Comparison of ENCODE assay signal across 7 cellular contexts in the genomic region with DNA sequence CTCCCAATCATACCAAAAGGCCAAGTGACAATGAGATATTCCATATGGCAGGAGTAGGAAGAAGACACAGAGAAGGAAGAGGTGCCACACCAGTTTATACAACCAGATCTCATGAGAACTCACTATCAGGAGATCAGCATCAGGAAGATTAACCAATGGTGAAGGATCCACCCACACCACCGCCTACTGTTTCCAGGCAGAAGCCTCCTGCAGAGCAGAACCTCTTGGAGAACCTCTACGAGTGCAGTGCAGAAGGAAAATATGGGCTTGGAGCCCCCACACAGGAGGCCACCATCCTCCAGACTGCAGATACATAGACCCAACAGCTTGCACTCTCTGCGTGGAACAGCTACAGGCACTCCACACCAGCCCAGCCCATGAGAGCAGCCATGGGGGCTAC.
A peak's percentile ranks its signal among the peaks of the same experiment; 100 is the strongest.
DNase-seq lines count a peak whose midpoint lies in the region; ATAC-seq, FAIRE-seq and TF ChIP-seq lines count a peak whose summit lies in the region.
"Not testable (repeated sequence)": the region's sequence is repeated elsewhere in the genome, so short reads cannot be mapped to it uniquely, and the experiment has no call there.

No MANE protein-coding gene starts in this region.

- TF ChIP-seq POLR2A in K562 (conservative IDR thresholded peaks at IDR 0.05) = not testable (repeated sequence)

- H3K9ac ChIP-seq in DND-41 (ENCODE audit: low read depth, low read length); K562 (ENCODE audit: insufficient read depth in 1 of 2, low read depth in 2 of 2, low read length in 2 of 2): not testable (repeated sequence)

- BruUV-seq in A673 (replicated peaks; lab: Mats Ljungman, UMichigan); K562 (replicated peaks; lab: Mats Ljungman, UMichigan): not testable (repeated sequence)

- in situ Hi-C loops in K562 (cut with MboI) = not testable (repeated sequence)

- not testable (repeated sequence) for H3K27ac ChIP-seq in A673 (ENCODE audit: low read depth, low read length, poor library complexity, severe bottlenecking); DND-41 (ENCODE audit: low read length); K562 (ENCODE audit: extremely low read depth, low read depth, low read length)

- not testable (repeated sequence) for H3K9me1 ChIP-seq in K562 (ENCODE audit: control insufficient read depth, insufficient read depth, low read length)

- not testable (repeated sequence) for FAIRE-seq in K562 (lab: Jason Lieb, UNC)

- POLR2A ChIA-PET in A673 (lab: Charles Lee; ENCODE audit: low non-redundant PET); K562 (lab: Yijun Ruan, JAX): not testable (repeated sequence)

- intact Hi-C loops in A673 (cut with micrococcal nuclease; ENCODE audit: unreplicated experiment); K562 (cut with micrococcal nuclease); natural killer cell (cut with micrococcal nuclease): not testable (repeated sequence)

- CTCF ChIA-PET in A673 (lab: Charles Lee); K562 (lab: Yijun Ruan, JAX; ENCODE audit: low intra/inter-chr PET ratio): not testable (repeated sequence)

- not testable (repeated sequence) for H3K27me3 Mint-ChIP-seq in effector memory CD8-positive, alpha-beta T cell; immature natural killer cell (ENCODE audit: low read depth in 3 of 3); natural killer cell (ENCODE audit: low read depth in 2 of 2)

- H3K9me3 Mint-ChIP-seq in effector memory CD8-positive, alpha-beta T cell = peaks cover 0 to 19% of the 10 kb centered on the region in 2 donors
- H3K9me3 Mint-ChIP-seq in immature natural killer cell (peaks cover 0 to 14% (median 3%) of the 10 kb centered on the region in 6 donors), natural killer cell (peaks cover 0 to 15% of the 10 kb centered on the region in 2 donors)
- not testable (repeated sequence) for H3K9me3 Mint-ChIP-seq in stimulated activated effector memory CD8-positive, alpha-beta T cell treated with anti-CD3 and anti-CD28 coated beads, Interleukin-12 subunit alpha, Interleukin-12 subunit beta, amount 100 ng/mL, for 72 hours

- H3K4me3 ChIP-seq in A673 (ENCODE audit: low read depth, low read length, poor library complexity, severe bottlenecking); DND-41 (ENCODE audit: low read depth in 1 of 2, low read length in 2 of 2); K562: not testable (repeated sequence)

- H3K9me3 ChIP-seq in A673 (ENCODE audit: low read depth, low read length, poor library complexity, severe bottlenecking); DND-41 (ENCODE audit: insufficient read depth, low read length, severe bottlenecking); K562 (replicated peaks; ENCODE audit: control insufficient read depth, insufficient read depth, low read depth, low read length): not testable (repeated sequence)

- H3K4me3 Mint-ChIP-seq in effector memory CD8-positive, alpha-beta T cell = peak overlapping the region; percentile 2 to 64
- H3K4me3 Mint-ChIP-seq in immature natural killer cell (peak overlapping the region in 4 of 5 donors; percentile 31 to 57 (median 49)), natural killer cell (peak overlapping the region; percentile 70)
- H3K4me3 Mint-ChIP-seq in stimulated activated effector memory CD8-positive, alpha-beta T cell treated with anti-CD3 and anti-CD28 coated beads, Interleukin-12 subunit alpha, Interleukin-12 subunit beta, amount 100 ng/mL, for 72 hours = not testable (repeated sequence)

- TF ChIP-seq EP300 in K562 (IDR thresholded peaks at IDR 0.05; ENCODE audit: low read length) = not testable (repeated sequence)

- H3K4me2 ChIP-seq in DND-41 (ENCODE audit: insufficient read depth, low read length); K562 (ENCODE audit: insufficient read depth, low read length): not testable (repeated sequence)

- DNase-seq in A673 (ENCODE audit: low spot score) (peak; percentile 2), DND-41 (peak; percentile 49)
- DNase-seq in K562 (ENCODE audit: extremely low read depth in 1 of 4, low spot score in 3 of 4); effector memory CD8-positive, alpha-beta T cell; immature natural killer cell; natural killer cell; stimulated activated effector memory CD8-positive, alpha-beta T cell treated with anti-CD3 and anti-CD28 coated beads, Interleukin-12 subunit alpha, Interleukin-12 subunit beta, amount 100 ng/mL, for 72 hours (ENCODE audit: low spot score in 2 of 2): not testable (repeated sequence)

- H3K27me3 ChIP-seq in A673 (replicated peaks; ENCODE audit: insufficient read depth, low read depth, low read length, poor library complexity); DND-41 (ENCODE audit: insufficient read depth, low read length, poor library complexity); K562 (ENCODE audit: control insufficient read depth in 2 of 2, insufficient read depth in 2 of 2, low read length in 2 of 2): not testable (repeated sequence)

- not testable (repeated sequence) for TF ChIP-seq CTCF in A673 (conservative IDR thresholded peaks at IDR 0.05; ENCODE audit: low read depth, low read length); DND-41 (IDR thresholded peaks at IDR 0.05; ENCODE audit: borderline replicate concordance, extremely low read depth, low read length, poor library complexity, severe bottlenecking); K562 (IDR thresholded peaks at IDR 0.05 in 2 of 3, conservative IDR thresholded peaks at IDR 0.05 in 1 of 3; ENCODE audit: insufficient read depth in 2 of 3, low read depth in 1 of 3, low read length in 3 of 3); natural killer cell (IDR thresholded peaks at IDR 0.05)

- H3K4me1 Mint-ChIP-seq in effector memory CD8-positive, alpha-beta T cell (ENCODE audit: low read depth in 2 of 2) = peaks cover 10 to 44% of the 10 kb centered on the region in 2 donors
- H3K4me1 Mint-ChIP-seq in immature natural killer cell (peaks cover 47 to 71% of the 10 kb centered on the region in 2 donors), natural killer cell (peaks cover 20 to 55% of the 10 kb centered on the region in 2 donors)
- peaks cover 25% of the 10 kb centered on the region for H3K4me1 Mint-ChIP-seq in stimulated activated effector memory CD8-positive, alpha-beta T cell treated with anti-CD3 and anti-CD28 coated beads, Interleukin-12 subunit alpha, Interleukin-12 subunit beta, amount 100 ng/mL, for 72 hours

- H4K20me1 ChIP-seq in DND-41 (ENCODE audit: insufficient read depth, low read length); K562 (replicated peaks; ENCODE audit: control insufficient read depth, insufficient read depth, low read length): not testable (repeated sequence)

- not testable (repeated sequence) for H2AFZ ChIP-seq in DND-41 (ENCODE audit: low read depth, low read length); K562 (ENCODE audit: low read depth, low read length)

- ATAC-seq in DND-41 (ENCODE audit: insufficient read depth, low read depth); K562; effector memory CD8-positive, alpha-beta T cell (replicated peaks); natural killer cell; stimulated activated effector memory CD8-positive, alpha-beta T cell treated with anti-CD3 and anti-CD28 coated beads, Interleukin-12 subunit alpha, Interleukin-12 subunit beta, amount 100 ng/mL, for 72 hours: not testable (repeated sequence)

- not testable (repeated sequence) for H3K79me2 ChIP-seq in DND-41 (ENCODE audit: insufficient read depth, low read length); K562 (ENCODE audit: control insufficient read depth, insufficient read depth, low read length)

- H3K27ac Mint-ChIP-seq in effector memory CD8-positive, alpha-beta T cell = peak overlapping the region in 1 of 2 donors; percentile 91
- H3K27ac Mint-ChIP-seq in immature natural killer cell (peak overlapping the region in 2 of 6 donors; percentile 65 to 85), natural killer cell (peak overlapping the region; percentile 64 to 71)
- H3K27ac Mint-ChIP-seq in stimulated activated effector memory CD8-positive, alpha-beta T cell treated with anti-CD3 and anti-CD28 coated beads, Interleukin-12 subunit alpha, Interleukin-12 subunit beta, amount 100 ng/mL, for 72 hours = peak overlapping the region; percentile 14

- not testable (repeated sequence) for TF ChIP-seq RAD21 in K562 (CRISPR knock-in tag; conservative IDR thresholded peaks at IDR 0.05 in 1 of 2, IDR thresholded peaks at IDR 0.05 in 1 of 2)

- H3K36me3 Mint-ChIP-seq in effector memory CD8-positive, alpha-beta T cell (ENCODE audit: insufficient read depth); immature natural killer cell; stimulated activated effector memory CD8-positive, alpha-beta T cell treated with anti-CD3 and anti-CD28 coated beads, Interleukin-12 subunit alpha, Interleukin-12 subunit beta, amount 100 ng/mL, for 72 hours: not testable (repeated sequence)
- H3K36me3 Mint-ChIP-seq in natural killer cell = peaks cover 16% of the 10 kb centered on the region

- H3K36me3 ChIP-seq in A673 (ENCODE audit: insufficient read depth, low read length, poor library complexity, severe bottlenecking); DND-41 (ENCODE audit: insufficient read depth, low read length); K562 (ENCODE audit: control insufficient read depth, insufficient read depth, low read length): not testable (repeated sequence)

- WGBS in K562 (ENCODE audit: insufficient coverage, low coverage, missing lambda C conversion rate) = 3% methylated on average over 3 of the region's 3 CpGs

- not testable (repeated sequence) for H3K4me1 ChIP-seq in A673 (ENCODE audit: insufficient read depth, low read length, poor library complexity, severe bottlenecking); DND-41 (ENCODE audit: insufficient read depth, low read length); K562 (replicated peaks in 1 of 2; ENCODE audit: control insufficient read depth in 2 of 2, insufficient read depth in 2 of 2, low read length in 2 of 2)

TF ChIP-seq in K562, 482 proteins besides CTCF, POLR2A, EP300 and RAD21:
- TF ChIP-seq EGR1 (conservative IDR thresholded peaks at IDR 0.05) = 0 out of 2 replicates have a peak, but pooled peaks have one; percentile 20
TF ChIP-seq in K562: peak in this region for 1; not testable (repeated sequence) for 481.
